In the genomic region with DNA sequence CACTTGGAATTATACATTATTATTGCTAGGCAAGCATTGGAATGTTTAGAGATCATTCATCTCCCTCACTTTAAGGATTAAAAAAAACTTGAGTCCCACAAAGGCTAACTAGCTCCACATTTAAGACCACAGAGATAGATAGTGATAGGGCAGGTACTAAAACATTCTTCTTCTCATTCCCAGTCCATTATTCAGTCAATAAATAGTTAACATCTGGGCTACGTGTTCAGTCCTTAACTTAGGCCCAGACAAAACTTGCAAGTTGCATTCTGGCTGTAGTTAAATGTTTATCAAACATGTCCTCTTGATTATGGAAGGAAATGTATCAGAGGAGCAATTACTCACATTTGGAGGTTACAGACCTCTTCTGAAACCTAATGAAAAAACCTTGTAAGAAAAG, we compare ENCODE assay signal across 1 cellular context.
TF ChIP-seq lines count a peak whose summit lies in the region.

No MANE protein-coding gene starts in this region.

TF ChIP-seq in endothelial cell of umbilical vein, 7 proteins besides CTCF, POLR2A, EP300 and RAD21 (continued from another document):
- no peak for TF ChIP-seq EZH2 (IDR thresholded peaks at IDR 0.05; ENCODE audit: borderline replicate concordance, low read depth, low read length, severe bottlenecking)
